In genomic region chr18:25979358-25979727, GRCh38 we compare ENCODE assay signal across 22 cellular contexts.
"Had no signal": no experiment of that assay in that cellular context is flagged by ENCODE, and none has a peak within 500 bp of the region (broad histone marks: within the 10 kb centered on the region; RNA-seq: fewer than 3 reads in every experiment).

No MANE protein-coding gene starts in this region.

- DNase-seq: activated CD4-positive, alpha-beta T cell treated with anti-CD3 and anti-CD28 coated beads for 36 hours; activated CD4-positive, CD25-positive, alpha-beta regulatory T cell; activated naive CD4-positive, alpha-beta T cell; activated T-cell treated with anti-CD3 and anti-CD28 coated beads for 4 hours; activated T-cell treated with anti-CD3 and anti-CD28 coated beads, Interleukin-2, amount 50 U/mL, for 72 hours; dermis blood vessel endothelial cell; effector CD4-positive, alpha-beta T cell; glutamatergic neuron; left cardiac atrium; mammary epithelial cell; posterior cingulate gyrus; right cardiac atrium; spleen; stimulated activated naive CD4-positive, alpha-beta T cell treated with Interleukin-2 at 50 U/mL for 16 hours had no signal

- H2AFZ ChIP-seq: hepatocyte had no signal

- ATAC-seq: activated CD4-positive, alpha-beta T cell treated with anti-CD3 and anti-CD28 coated beads for 36 hours; activated naive CD4-positive, alpha-beta T cell treated with anti-CD3 and anti-CD28 coated beads, Interleukin-2, amount 50 U/mL, for 72 hours; activated T-cell treated with anti-CD3 and anti-CD28 coated beads, Interleukin-2, amount 50 U/mL, for 72 hours; left cardiac atrium; right cardiac atrium had no signal

- H3K4me3 ChIP-seq: esophagus muscularis mucosa, hepatocyte, spleen, tibial nerve had no signal

- H3K27me3 ChIP-seq: esophagus muscularis mucosa, hepatocyte, spleen, tibial nerve had no signal

- H3K4me1 ChIP-seq: esophagus muscularis mucosa, spleen had no signal

- H3K9me3 ChIP-seq: esophagus muscularis mucosa, spleen, tibial nerve had no signal

- H3K79me2 ChIP-seq: hepatocyte had no signal

- FAIRE-seq: bronchial epithelial cell, colon, frontal cortex, keratinocyte had no signal

- H3K4me2 ChIP-seq: hepatocyte had no signal

- H3K36me3 ChIP-seq: esophagus muscularis mucosa, spleen, tibial nerve had no signal

- H3K27ac ChIP-seq: esophagus muscularis mucosa, hepatocyte, spleen, tibial nerve had no signal
